In genomic region chr3:66499881-66500574, GRCh38 we compare ENCODE assay signal across 8 cellular contexts. TPM values are rescaled to one million over a fixed set of nuclear protein-coding genes. Genes with fewer than 3 reads are reported as not detected.
DNase-seq lines count a peak whose midpoint lies in the region; ATAC-seq, FAIRE-seq and TF ChIP-seq lines count a peak whose summit lies in the region.

No MANE protein-coding gene starts in this region.

- TF ChIP-seq RAD21 in K562 (CRISPR knock-in tag; conservative IDR thresholded peaks at IDR 0.05 in 1 of 2, IDR thresholded peaks at IDR 0.05 in 1 of 2): no peak

- FAIRE-seq in K562 (lab: Jason Lieb, UNC): no peak

- no peaks in the 10 kb centered on the region for H3K27me3 ChIP-seq in SJSA1 (replicated peaks)
- H3K27me3 ChIP-seq in K562 (ENCODE audit: control insufficient read depth in 2 of 2, insufficient read depth in 2 of 2, low read length in 2 of 2): no peaks in the 10 kb centered on the region; a peak in 1 of 5 replicates

- POLR2A ChIA-PET in K562 (lab: Yijun Ruan, JAX): no interaction called here

- H3K9me3 ChIP-seq in SJSA1 (replicated peaks): 0 out of 2 replicates have a peak, but pooled peaks cover 2% of the 10 kb centered on the region
- no peaks in the 10 kb centered on the region for H3K9me3 ChIP-seq in K562 (replicated peaks; ENCODE audit: control insufficient read depth, insufficient read depth, low read depth, low read length)

- CTCF ChIA-PET in K562 (lab: Yijun Ruan, JAX; ENCODE audit: low intra/inter-chr PET ratio): no interaction called here

- 90% methylated on average over 4 of the region's 80 CpGs for WGBS in K562 (ENCODE audit: insufficient coverage, low coverage, missing lambda C conversion rate)

- no peaks in the 10 kb centered on the region for H3K79me2 ChIP-seq in K562 (ENCODE audit: control insufficient read depth, insufficient read depth, low read length)

- H3K4me2 ChIP-seq in K562 (ENCODE audit: insufficient read depth, low read length): no peak overlapping the region

- H2AFZ ChIP-seq in K562 (ENCODE audit: low read depth, low read length): no peak overlapping the region

- H3K27ac ChIP-seq in SJSA1: peak overlapping the region; percentile 54
- no peak overlapping the region for H3K27ac ChIP-seq in K562 (ENCODE audit: extremely low read depth, low read depth, low read length)

- TF ChIP-seq POLR2A in K562 (conservative IDR thresholded peaks at IDR 0.05): no peak

- intact Hi-C loops in K562 (cut with micrococcal nuclease): loop anchor here (10.0 kb wide), 1 partner anchor 65 kb away; no protein-coding TSS in a partner anchor

- H3K9me1 ChIP-seq in K562 (ENCODE audit: control insufficient read depth, insufficient read depth, low read length): no peaks in the 10 kb centered on the region

- H4K20me1 ChIP-seq in K562 (replicated peaks; ENCODE audit: control insufficient read depth, insufficient read depth, low read length): no peaks in the 10 kb centered on the region

- ATAC-seq in HG02642 (IDR thresholded peaks at IDR 0.05; ENCODE audit: poor library complexity, unreplicated experiment) (peak; percentile 18), K562 (no peak)

- peaks cover 9% of the 10 kb centered on the region for H3K36me3 ChIP-seq in SJSA1
- H3K36me3 ChIP-seq in K562 (ENCODE audit: control insufficient read depth, insufficient read depth, low read length): no peaks in the 10 kb centered on the region

- H3K9ac ChIP-seq in K562 (ENCODE audit: insufficient read depth in 1 of 2, low read depth in 2 of 2, low read length in 2 of 2): no peak overlapping the region; a peak in 1 of 4 replicates

- H3K4me1 ChIP-seq in SJSA1 (replicated peaks) (peaks cover 20% of the 10 kb centered on the region), K562 (replicated peaks in 1 of 2; ENCODE audit: control insufficient read depth in 2 of 2, insufficient read depth in 2 of 2, low read length in 2 of 2) (peaks cover 0 to 10% of the 10 kb centered on the region in 2 experiments; a peak in 2 of 5 replicates)

- no peak for TF ChIP-seq EP300 in K562 (IDR thresholded peaks at IDR 0.05; ENCODE audit: low read length)

- H3K4me3 ChIP-seq in SJSA1: peak overlapping the region; percentile 99
- H3K4me3 ChIP-seq in K562: peak overlapping the region; percentile 33; the same call in 1 of the 2 replicates

- no TSS peak for BruUV-seq in K562 (replicated peaks; lab: Mats Ljungman, UMichigan)

- DNase-seq in NCI-H1092 treated with DMSO at 0.1 percent for 48 hours (lab: John Stamatoyannopoulos, UW): peak; percentile 10
- DNase-seq in NCI-H1092 (lab: John Stamatoyannopoulos, UW): no peak
- peak; percentile 45 to 48 for DNase-seq in SJSA1 (ENCODE audit: low read depth in 1 of 2, low spot score in 2 of 2)
- peak in 1 of 4 experiments; percentile 3 for DNase-seq in K562 (ENCODE audit: extremely low read depth in 1 of 4, low spot score in 3 of 4)
- DNase-seq in islet precursor cell: peak; percentile 71
- peak; percentile 37 for DNase-seq in stimulated activated CD4-positive, alpha-beta T cell treated with anti-CD3 and anti-CD28 coated beads, Interleukin-1b, Interleukin-23, amount 100 ng/mL, for 48 hours
- no peak for DNase-seq in SW480 (ENCODE audit: low spot score)

- in situ Hi-C loops in K562 (cut with MboI): no loop called here

- no peak for TF ChIP-seq CTCF in K562 (IDR thresholded peaks at IDR 0.05 in 2 of 3, conservative IDR thresholded peaks at IDR 0.05 in 1 of 3; ENCODE audit: insufficient read depth in 2 of 3, low read depth in 1 of 3, low read length in 3 of 3)

TF ChIP-seq in K562, 482 proteins besides CTCF, POLR2A, EP300 and RAD21:
- TF ChIP-seq ZNF253 (CRISPR knock-in tag; conservative IDR thresholded peaks at IDR 0.05): no peak
- no peak for TF ChIP-seq YY1 (IDR thresholded peaks at IDR 0.05; ENCODE audit: borderline replicate concordance in 1 of 3, control insufficient read depth in 1 of 3, extremely low read depth in 1 of 3, insufficient read depth in 3 of 3, insufficient read length in 1 of 3, insufficient replicate concordance in 2 of 3, low read depth in 1 of 3, low read length in 2 of 3)
- TF ChIP-seq SETDB1 (IDR thresholded peaks at IDR 0.05; ENCODE audit: low read length): no peak
- TF ChIP-seq MAX (CRISPR knock-in tag; IDR thresholded peaks at IDR 0.05): no peak
- no peak for TF ChIP-seq MTA3 (IDR thresholded peaks at IDR 0.05; ENCODE audit: borderline replicate concordance)
- no peak for TF ChIP-seq REST (CRISPR knock-in tag; IDR thresholded peaks at IDR 0.05; ENCODE audit: low read depth)
- no peak for TF ChIP-seq PRDM10 (IDR thresholded peaks at IDR 0.05; ENCODE audit: partially characterized antibody)
- no peak for TF ChIP-seq MCM3 (IDR thresholded peaks at IDR 0.05)
- TF ChIP-seq HNRNPUL1 (IDR thresholded peaks at IDR 0.05; ENCODE audit: low read length): no peak

RNA-seq across cellular contexts. Expression of gene LRIG1, which starts 0.8 kb away (rescaled TPM):
- 12.7 and 16.0 TPM in 2 replicates for total RNA-seq in SJSA1 (2014; rRNA removed; shearing (Covaris generic))
- 0.12 TPM in 1 of 2 replicates, not detected in the other for total RNA-seq in K562 (2011; cell fraction: chromatin; rRNA removed; ENCODE audit: low replicate concordance)
- total RNA-seq in K562 (2011; cell fraction: nucleolus; rRNA removed): 0.17 and 0.26 TPM in 2 replicates
- total RNA-seq in K562 (2011; cell fraction: nucleoplasm; rRNA removed): 0.37 and 1.6 TPM in 2 replicates
- total RNA-seq in K562 (2014; rRNA removed): 0.16 and 0.18 TPM in 2 replicates
- total RNA-seq in K562 (2014; rRNA removed; fragmentation: Illumina TruSeq; extraction: Trizol): not detected in 2 replicates
- not detected in 2 replicates for total RNA-seq in K562 (2015; rRNA removed; fragmentation: Illumina TruSeq; extraction: Trizol)
- total RNA-seq in K562 (2021): 0.29 and 0.38 TPM in 2 replicates
- polyA plus RNA-seq in K562 (2011; rRNA removed): 0.01 TPM in 1 of 2 replicates, not detected in the other
- polyA plus RNA-seq in K562 (2011; cell fraction: cytosol; rRNA removed): 0.01 TPM in 1 of 2 replicates, not detected in the other
- 0.09 TPM in 1 of 2 replicates, not detected in the other for polyA plus RNA-seq in K562 (2011; cell fraction: nucleus; rRNA removed)
- polyA plus RNA-seq in K562 (2012): 0.13 and 0.46 TPM in 2 replicates
- 0.06 and 0.07 TPM in 2 replicates for polyA plus RNA-seq in K562 (2014; fragmentation: Illumina TruSeq; extraction: Trizol)
- polyA plus RNA-seq in K562 (2014; fragmentation: Nextera tagmentation; extraction: Ambion mirVana): under 1 TPM; 0.06 to 0.18 TPM
- polyA plus RNA-seq in K562 (2014; rRNA removed): 0.05 and 0.08 TPM in 2 replicates
- 0.49 TPM in 1 of 2 replicates, not detected in the other for polyA minus RNA-seq in K562 (2011; rRNA and poly(A)+ RNA removed)
- not detected in 2 replicates for polyA minus RNA-seq in K562 (2011; cell fraction: cytosol; rRNA and poly(A)+ RNA removed)
- not detected in 2 replicates for polyA minus RNA-seq in K562 (2011; cell fraction: nucleus; rRNA and poly(A)+ RNA removed)

Comparison
In these comparisons a context has a peak if more than half of its experiments do, and no peak if none do; other contexts are left out.
1. DNase-seq: peak in NCI-H1092 treated with DMSO at 0.1 percent for 48 hours (single experiment), SJSA1 (2 of 2), islet precursor cell (single experiment) and stimulated activated CD4-positive, alpha-beta T cell treated with anti-CD3 and anti-CD28 coated beads, Interleukin-1b, Interleukin-23, amount 100 ng/mL, for 48 hours (single experiment); none in NCI-H1092 (single experiment) and SW480 (single experiment).